Comparison of ENCODE assay signal across 1 cellular context in the genomic region with DNA sequence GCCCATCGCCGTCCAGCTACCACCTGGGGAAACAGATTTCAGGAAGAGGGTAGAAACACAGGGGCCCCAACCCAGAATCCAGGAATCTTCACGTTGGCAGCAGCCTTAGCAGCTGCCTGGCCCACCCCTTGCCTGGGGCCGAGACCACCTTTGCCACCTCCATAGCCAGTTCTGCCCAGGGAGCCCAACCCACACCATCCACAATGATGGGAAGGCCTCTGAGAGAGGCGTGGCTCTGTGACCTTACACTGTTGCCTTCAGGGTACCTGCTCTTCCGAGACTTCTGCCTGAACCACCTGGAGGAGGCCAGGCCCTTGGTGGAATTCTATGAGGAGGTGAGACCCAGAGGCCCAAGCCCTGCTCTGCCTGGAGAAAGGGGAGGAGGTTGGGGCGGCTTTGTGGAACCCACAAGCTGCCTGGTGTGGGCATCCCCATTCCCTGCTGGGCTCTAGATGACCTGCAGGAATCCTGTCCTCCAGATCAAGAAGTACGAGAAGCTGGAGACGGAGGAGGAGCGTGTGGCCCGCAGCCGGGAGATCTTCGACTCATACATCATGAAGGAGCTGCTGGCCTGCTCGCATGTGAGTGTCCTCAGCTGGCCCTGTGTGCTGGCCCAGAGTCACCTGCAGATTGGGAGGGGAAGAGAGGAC.
TF ChIP-seq lines count a peak whose summit lies in the region.

No MANE protein-coding gene starts in this region.

TF ChIP-seq in K562, 482 proteins besides CTCF, POLR2A, EP300 and RAD21:
- TF ChIP-seq TARDBP (IDR thresholded peaks at IDR 0.05) (no peak), POLR2G (IDR thresholded peaks at IDR 0.05; ENCODE audit: low read depth, low read length) (peak; percentile 6; the same call in 1 of the 2 replicates), HNRNPUL1 (IDR thresholded peaks at IDR 0.05; ENCODE audit: low read length) (no peak), ZNF212 (CRISPR knock-in tag; IDR thresholded peaks at IDR 0.05) (no peak), COPS2 (conservative IDR thresholded peaks at IDR 0.05) (no peak), ZNF445 (CRISPR knock-in tag; IDR thresholded peaks at IDR 0.05; ENCODE audit: low read depth) (no peak)
- TF ChIP-seq, protein P1, sequence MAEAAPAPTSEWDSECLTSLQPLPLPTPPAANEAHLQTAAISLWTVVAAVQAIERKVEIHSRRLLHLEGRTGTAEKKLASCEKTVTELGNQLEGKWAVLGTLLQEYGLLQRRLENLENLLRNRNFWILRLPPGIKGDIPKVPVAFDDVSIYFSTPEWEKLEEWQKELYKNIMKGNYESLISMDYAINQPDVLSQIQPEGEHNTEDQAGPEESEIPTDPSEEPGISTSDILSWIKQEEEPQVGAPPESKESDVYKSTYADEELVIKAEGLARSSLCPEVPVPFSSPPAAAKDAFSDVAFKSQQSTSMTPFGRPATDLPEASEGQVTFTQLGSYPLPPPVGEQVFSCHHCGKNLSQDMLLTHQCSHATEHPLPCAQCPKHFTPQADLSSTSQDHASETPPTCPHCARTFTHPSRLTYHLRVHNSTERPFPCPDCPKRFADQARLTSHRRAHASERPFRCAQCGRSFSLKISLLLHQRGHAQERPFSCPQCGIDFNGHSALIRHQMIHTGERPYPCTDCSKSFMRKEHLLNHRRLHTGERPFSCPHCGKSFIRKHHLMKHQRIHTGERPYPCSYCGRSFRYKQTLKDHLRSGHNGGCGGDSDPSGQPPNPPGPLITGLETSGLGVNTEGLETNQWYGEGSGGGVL (CRISPR knock-in tag; IDR thresholded peaks at IDR 0.05): no peak
- TF ChIP-seq, protein P2, sequence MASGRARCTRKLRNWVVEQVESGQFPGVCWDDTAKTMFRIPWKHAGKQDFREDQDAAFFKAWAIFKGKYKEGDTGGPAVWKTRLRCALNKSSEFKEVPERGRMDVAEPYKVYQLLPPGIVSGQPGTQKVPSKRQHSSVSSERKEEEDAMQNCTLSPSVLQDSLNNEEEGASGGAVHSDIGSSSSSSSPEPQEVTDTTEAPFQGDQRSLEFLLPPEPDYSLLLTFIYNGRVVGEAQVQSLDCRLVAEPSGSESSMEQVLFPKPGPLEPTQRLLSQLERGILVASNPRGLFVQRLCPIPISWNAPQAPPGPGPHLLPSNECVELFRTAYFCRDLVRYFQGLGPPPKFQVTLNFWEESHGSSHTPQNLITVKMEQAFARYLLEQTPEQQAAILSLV (tag; IDR thresholded peaks at IDR 0.05): no peak
